Comparison of ENCODE assay signal across 34 cellular contexts in the genomic region with DNA sequence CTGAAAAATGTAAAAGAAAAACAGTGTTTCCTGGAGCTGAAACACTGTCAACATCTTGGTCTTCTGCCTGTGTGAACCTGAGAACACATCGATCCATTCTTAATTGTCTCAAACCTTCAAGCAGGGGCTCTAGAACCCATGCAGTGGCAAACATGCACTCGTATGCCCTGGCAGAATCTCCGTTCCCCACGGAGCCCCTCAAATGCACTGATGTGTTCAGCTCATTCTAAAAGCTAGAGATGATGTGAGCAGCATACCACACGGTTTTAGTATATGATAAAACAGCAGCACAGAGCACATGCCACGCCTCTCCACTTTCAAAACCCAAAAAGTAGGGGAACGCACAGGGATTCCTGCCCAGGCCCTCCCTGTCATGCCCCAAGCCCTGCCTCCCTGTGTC. TPM values are rescaled to one million over a fixed set of nuclear protein-coding genes. Genes with fewer than 3 reads are reported as not detected.
"Had no signal": no experiment of that assay in that cellular context is flagged by ENCODE, and none has a peak within 500 bp of the region (broad histone marks: within the 10 kb centered on the region; RNA-seq: fewer than 3 reads in every experiment).

No MANE protein-coding gene starts in this region.

- H3K4me3 Mint-ChIP-seq: activated CD4-positive, alpha-beta T cell treated with anti-CD3 and anti-CD28 coated beads for 36 hours; activated CD8-positive, alpha-beta T cell treated with anti-CD3 and anti-CD28 coated beads for 36 hours; activated naive CD8-positive, alpha-beta T cell; activated T-cell treated with anti-CD3 and anti-CD28 coated beads, Interleukin-2, amount 50 U/mL, for 4 hours; activated T-helper 17 cell treated with anti-CD3 and anti-CD28 coated beads, Interleukin-2, amount 50 U/mL, for 72 hours had no signal

- H3K4me1 Mint-ChIP-seq: activated CD4-positive, alpha-beta T cell treated with anti-CD3 and anti-CD28 coated beads for 36 hours; activated T-helper 17 cell treated with anti-CD3 and anti-CD28 coated beads, Interleukin-2, amount 50 U/mL, for 72 hours had no signal

- H3K4me3 ChIP-seq: esophagus squamous epithelium, gastroesophageal sphincter had no signal

- H3K27me3 ChIP-seq: brain microvascular endothelial cell, esophagus squamous epithelium, gastroesophageal sphincter had no signal

- DNase-seq: activated CD4-positive, alpha-beta T cell treated with anti-CD3 and anti-CD28 coated beads for 36 hours; activated CD4-positive, alpha-beta T cell treated with anti-CD3 and anti-CD28 coated beads, Interleukin-2, amount 50 U/mL, for 1 hour; activated CD4-positive, alpha-beta T cell treated with anti-CD3 and anti-CD28 coated beads, Interleukin-2, amount 50 U/mL, for 48 hours; activated CD4-positive, CD25-positive, alpha-beta regulatory T cell; activated CD4-positive, CD25-positive, alpha-beta regulatory T cell treated with anti-CD3 and anti-CD28 coated beads, Interleukin-2, amount 50 U/mL, for 72 hours; activated CD8-positive, alpha-beta memory T cell treated with anti-CD3 and anti-CD28 coated beads for 24 hours; activated CD8-positive, alpha-beta T cell treated with anti-CD3 and anti-CD28 coated beads for 36 hours; activated effector memory CD4-positive, alpha-beta T cell treated with Interleukin-2 at 50 U/mL for 16 hours; activated gamma-delta T cell treated with Interleukin-2 at 50 U/mL for 16 hours; activated naive CD4-positive, alpha-beta T cell treated with anti-CD3 and anti-CD28 coated beads, Interleukin-2, amount 50 U/mL, for 16 hours; activated naive CD4-positive, alpha-beta T cell treated with Interleukin-2 at 50 U/mL for 16 hours; activated T-cell treated with anti-CD3 and anti-CD28 coated beads, Interleukin-2, amount 50 U/mL, for 4 hours; amniotic stem cell; anterior cingulate cortex; brain microvascular endothelial cell; cortex of kidney; dermis blood vessel endothelial cell; effector CD4-positive, alpha-beta T cell; esophagus squamous epithelium; foreskin melanocyte; T-helper 1 cell; T-helper 2 cell had no signal

- H3K27me3 Mint-ChIP-seq: activated CD4-positive, alpha-beta T cell treated with anti-CD3 and anti-CD28 coated beads for 36 hours; activated CD8-positive, alpha-beta T cell treated with anti-CD3 and anti-CD28 coated beads for 36 hours; activated naive CD8-positive, alpha-beta T cell; activated T-helper 17 cell treated with anti-CD3 and anti-CD28 coated beads, Interleukin-2, amount 50 U/mL, for 72 hours had no signal

- H3K27ac ChIP-seq: brain microvascular endothelial cell, epithelial cell of prostate, esophagus squamous epithelium, gastroesophageal sphincter had no signal

- ATAC-seq: activated CD4-positive, alpha-beta T cell treated with anti-CD3 and anti-CD28 coated beads for 36 hours; activated CD8-positive, alpha-beta T cell treated with anti-CD3 and anti-CD28 coated beads for 36 hours; activated T-cell treated with anti-CD3 and anti-CD28 coated beads, Interleukin-2, amount 50 U/mL, for 4 hours; activated T-helper 17 cell treated with anti-CD3 and anti-CD28 coated beads, Interleukin-2, amount 50 U/mL, for 72 hours; gastroesophageal sphincter had no signal

- H3K36me3 ChIP-seq: brain microvascular endothelial cell, esophagus squamous epithelium had no signal

- H3K9me3 Mint-ChIP-seq: activated T-helper 17 cell treated with anti-CD3 and anti-CD28 coated beads, Interleukin-2, amount 50 U/mL, for 72 hours had no signal

- H3K4me1 ChIP-seq: esophagus squamous epithelium, gastroesophageal sphincter had no signal

- H3K27ac Mint-ChIP-seq: activated CD4-positive, alpha-beta T cell treated with anti-CD3 and anti-CD28 coated beads for 36 hours; activated CD8-positive, alpha-beta T cell treated with anti-CD3 and anti-CD28 coated beads for 36 hours; activated naive CD8-positive, alpha-beta T cell; activated T-helper 17 cell treated with anti-CD3 and anti-CD28 coated beads, Interleukin-2, amount 50 U/mL, for 72 hours had no signal

RNA-seq across cellular contexts. Expression of a gene that starts 45.2 kb away (rescaled TPM):
- total RNA-seq: activated CD8-positive, alpha-beta T cell treated with anti-CD3 and anti-CD28 coated beads for 36 hours; activated T-cell treated with anti-CD3 and anti-CD28 coated beads, Interleukin-2, amount 50 U/mL, for 4 hours; astrocyte; bronchial epithelial cell; cardiac septum; chondrocyte; endothelial cell of umbilical vein; fibroblast of villous mesenchyme; gastroesophageal sphincter; glomerular endothelial cell had no signal
- polyA plus RNA-seq: fibroblast of lung had no signal
